ENCODE assay signal across 8 cellular contexts in genomic region chr10:43623351-43623750, GRCh38. TPM values are rescaled to one million over a fixed set of nuclear protein-coding genes. Genes with fewer than 3 reads are reported as not detected.
DNase-seq lines count a peak whose midpoint lies in the region; ATAC-seq lines count a peak whose summit lies in the region.

No MANE protein-coding gene starts in this region.

- H3F3A ChIP-seq in GM23248 (ENCODE audit: insufficient read depth) = no peaks in the 10 kb centered on the region

- H3K36me3 Mint-ChIP-seq in T-cell = peaks cover 16% of the 10 kb centered on the region

- peaks cover 19 to 24% (median 20%) of the 10 kb centered on the region in 3 donors for H3K4me1 Mint-ChIP-seq in T-cell

- CTCF ChIA-PET in T-cell (lab: Charles Lee) = no interaction called here

- POLR2A ChIA-PET in T-cell (lab: Charles Lee) = interaction anchor here in 1 of 2 donors (0.6 kb wide), 1 partner anchor 175 kb away, joined by 6 read pairs; no protein-coding TSS in a partner anchor

- H3K9me3 Mint-ChIP-seq in T-cell = peaks cover 6 to 19% (median 17%) of the 10 kb centered on the region in 3 donors

- H3K4me3 ChIP-seq in ACC112 (ENCODE audit: low read depth, low read length) (peak overlapping the region; percentile 72), GM23248 (peak overlapping the region; percentile 47)

- H3K4me3 Mint-ChIP-seq in T-cell = peak overlapping the region; percentile 75 to 80 (median 77)

- H2AFZ ChIP-seq in ACC112 (ENCODE audit: low read length, unreplicated experiment) (peak overlapping the region; percentile 40), GM23248 (peak overlapping the region; percentile 59)

- no peaks in the 10 kb centered on the region for H3K27me3 ChIP-seq in ACC112 (ENCODE audit: insufficient read depth, low read length)
- no peaks in the 10 kb centered on the region for H3K27me3 ChIP-seq in GM23248 (replicated peaks; ENCODE audit: insufficient read depth)

- H3K4me2 ChIP-seq in GM23248 (ENCODE audit: unreplicated experiment) = peak overlapping the region; percentile 49

- H3K9ac ChIP-seq in GM23248 = no peak overlapping the region

- H3K9me3 ChIP-seq in GM23248 (ENCODE audit: low read depth) = no peaks in the 10 kb centered on the region

- H3K79me2 ChIP-seq in ACC112 (ENCODE audit: control insufficient read depth, insufficient read depth, low read length, unreplicated experiment) (no peaks in the 10 kb centered on the region), GM23248 (ENCODE audit: insufficient read depth) (no peaks in the 10 kb centered on the region)

- peak in 3 of 4 experiments; percentile 29 to 72 (median 38) for ATAC-seq in T-cell (replicated peaks in 1 of 4)
- no peak for ATAC-seq in GM18517 (IDR thresholded peaks at IDR 0.05; ENCODE audit: unreplicated experiment)
- no peak for ATAC-seq in GM21360 (IDR thresholded peaks at IDR 0.05; ENCODE audit: unreplicated experiment)

- peak overlapping the region; percentile 78 to 80 for H3K27ac Mint-ChIP-seq in T-cell

- DNase-seq in GM23248 (peak; percentile 26), T-cell (peak in 1 of 34 experiments; percentile 9), iris pigment epithelial cell (ENCODE audit: low read depth) (peak; percentile 32), HT-29 (ENCODE audit: low spot score) (no peak), activated gamma-delta T cell (lab: John Stamatoyannopoulos, UW) (no peak)

- no peaks in the 10 kb centered on the region for H3K4me1 ChIP-seq in ACC112 (ENCODE audit: control insufficient read depth, insufficient read depth, low read length, unreplicated experiment)
- no peaks in the 10 kb centered on the region for H3K4me1 ChIP-seq in GM23248 (ENCODE audit: insufficient read depth)

- H3K27ac ChIP-seq in ACC112 (ENCODE audit: low read depth, low read length) (peak overlapping the region; percentile 16; the same call in 1 of the 2 replicates), GM23248 (no peak overlapping the region)

- WGBS in GM23248 (ENCODE audit: low coverage in 1 of 2, low lambda C conversion rate in 2 of 2, missing lambda C conversion rate in 2 of 2), 2 experiments = 74% methylated on average over 3 of the region's 3 CpGs

- no peaks in the 10 kb centered on the region for H3K27me3 Mint-ChIP-seq in T-cell

- no peaks in the 10 kb centered on the region for H3K9me2 ChIP-seq in GM23248 (ENCODE audit: insufficient read depth)

- H3K36me3 ChIP-seq in ACC112 (ENCODE audit: insufficient read depth, low read length) (no peaks in the 10 kb centered on the region), GM23248 (ENCODE audit: low read depth) (no peaks in the 10 kb centered on the region)

- in situ Hi-C loops in GM23248 (cut with MboI) = no loop called here

- H4K20me1 ChIP-seq in GM23248 (ENCODE audit: insufficient read depth) = no peaks in the 10 kb centered on the region

RNA-seq across cellular contexts. Expression of gene ZNF485, which starts 17.1 kb away (rescaled TPM):
- 1.5 and 6.7 TPM in 2 replicates for total RNA-seq in GM23248 (2014; rRNA removed; shearing (Covaris generic))
- polyA plus RNA-seq in GM23248 (2016; fragmentation: Nextera tagmentation; extraction: Ambion mirVana) = 1.7 and 1.9 TPM in 2 replicates
- 10 to 100 TPM in 2 of 5 donors, 1 to 10 TPM in 3; 2.3 to 11.9 (median 9.0) TPM for total RNA-seq in T-cell
- 1.7 and 7.3 TPM in 2 replicates for total RNA-seq in HT-29 (2014; rRNA removed; shearing (Covaris generic))

RNA-seq across cellular contexts. Expression of gene ZNF32, which starts 25.3 kb away (rescaled TPM):
- total RNA-seq in GM23248 (2014; rRNA removed; shearing (Covaris generic)) = 24.6 and 32.1 TPM in 2 replicates
- 39.7 and 42.1 TPM in 2 replicates for polyA plus RNA-seq in GM23248 (2016; fragmentation: Nextera tagmentation; extraction: Ambion mirVana)
- 10 to 100 TPM; 25.3 to 38.2 (median 34.8) TPM for total RNA-seq in T-cell
- total RNA-seq in HT-29 (2014; rRNA removed; shearing (Covaris generic)) = 7.0 and 7.8 TPM in 2 replicates

RNA-seq across cellular contexts. Expression of gene ZNF239, which starts 48.9 kb away (rescaled TPM):
- 6.2 and 6.3 TPM in 2 replicates for total RNA-seq in GM23248 (2014; rRNA removed; shearing (Covaris generic))
- polyA plus RNA-seq in GM23248 (2016; fragmentation: Nextera tagmentation; extraction: Ambion mirVana) = 5.7 and 6.8 TPM in 2 replicates
- total RNA-seq in T-cell = 1 to 10 TPM; 1.6 to 6.4 (median 4.9) TPM
- 10.9 and 12.8 TPM in 2 replicates for total RNA-seq in HT-29 (2014; rRNA removed; shearing (Covaris generic))

Comparison
In these comparisons a context has a peak if more than half of its experiments do, and no peak if none do; other contexts are left out.
1. DNase-seq: peak in GM23248 (single experiment) and iris pigment epithelial cell (single experiment); none in HT-29 (single experiment) and activated gamma-delta T cell (single experiment).
2. ATAC-seq: peak in T-cell (3 of 4); none in GM18517 (single experiment) and GM21360 (single experiment).